12 cellular contexts compared by ENCODE assay signal in genomic region chr3:52495096-52495495, GRCh38. TPM values are rescaled to one million over a fixed set of nuclear protein-coding genes. Genes with fewer than 3 reads are reported as not detected.
DNase-seq lines count a peak whose midpoint lies in the region; ATAC-seq and TF ChIP-seq lines count a peak whose summit lies in the region.
"Had no signal": no experiment of that assay in that cellular context is flagged by ENCODE, and none has a peak within 500 bp of the region (broad histone marks: within the 10 kb centered on the region; RNA-seq: fewer than 3 reads in every experiment).

TSS of gene STAB1 (plus strand) at chr3:52495338. CDS start at chr3:52495414, 76 bp downstream.

- peak within 1 kb of the TSS; percentile 42; the same call in 1 of the 2 replicates for H3K27ac Mint-ChIP-seq in HFFc6
- H3K27ac Mint-ChIP-seq in T-helper 2 cell treated with Interferon-gamma antibody and Interleukin-4, amounts not matched to agents 5 μg/mL and 100 μg/mL, for 36 hours = no peak within 1 kb of the TSS

- peak within 1 kb of the TSS in 1 of 2 donors; percentile 2 for H3K9ac ChIP-seq in colonic mucosa (ENCODE audit: low read depth in 2 of 2, low read length in 2 of 2)

- H3K27me3 ChIP-seq in colonic mucosa (no peaks in the 10 kb centered on the region), sigmoid colon (no peaks in the 10 kb centered on the region)

- no peak within 1 kb of the TSS for H3K4me3 Mint-ChIP-seq in HFFc6
- no peak within 1 kb of the TSS for H3K4me3 Mint-ChIP-seq in T-helper 2 cell treated with Interferon-gamma antibody and Interleukin-4, amounts not matched to agents 5 μg/mL and 100 μg/mL, for 36 hours
- H3K4me3 Mint-ChIP-seq: T-cell had no signal

- peak within 1 kb of the TSS; percentile 24 for H3K4me3 ChIP-seq in colonic mucosa
- peak within 1 kb of the TSS; percentile 16 to 47 (median 27) for H3K4me3 ChIP-seq in sigmoid colon
- H3K4me3 ChIP-seq: GM12878 had no signal

- TF ChIP-seq CTCF in HFFc6 (IDR thresholded peaks at IDR 0.05) (no peak), colonic mucosa (IDR thresholded peaks at IDR 0.05) (no peak), sigmoid colon (IDR thresholded peaks at IDR 0.05) (no peak)

- DNase-seq in HFFc6 (no peak), colonic mucosa (peak; percentile 25), left lobe of liver (ENCODE audit: low spot score) (peak; percentile 61), sigmoid colon (peak; percentile 79), COR-L47 (lab: John Stamatoyannopoulos, UW) (no peak), anterior cingulate cortex (lab: John Stamatoyannopoulos, UW) (no peak)
- DNase-seq in T-helper 2 cell treated with Interferon-gamma antibody and Interleukin-4, amounts not matched to agents 5 μg/mL and 100 μg/mL, for 36 hours (ENCODE audit: low spot score) = no peak
- DNase-seq: CD4-positive, CD25-positive, alpha-beta regulatory T cell; GOT3; T-cell had no signal

- H3K27ac ChIP-seq in colonic mucosa (peak within 1 kb of the TSS; percentile 60), sigmoid colon (peak within 1 kb of the TSS; percentile 48 to 74 (median 52))

- H3K9me3 ChIP-seq in colonic mucosa (no peaks in the 10 kb centered on the region), sigmoid colon (no peaks in the 10 kb centered on the region)

- TF ChIP-seq EP300 in sigmoid colon (IDR thresholded peaks at IDR 0.05) = no peak

- ATAC-seq in left lobe of liver = peak; percentile 48
- no peak for ATAC-seq in HG02588 (IDR thresholded peaks at IDR 0.05; ENCODE audit: unreplicated experiment)
- ATAC-seq: GM12878, T-cell had no signal

- peaks cover 7% of the 10 kb centered on the region for H3K36me3 Mint-ChIP-seq in HFFc6 (ENCODE audit: low read depth)
- H3K36me3 Mint-ChIP-seq in T-helper 2 cell treated with Interferon-gamma antibody and Interleukin-4, amounts not matched to agents 5 μg/mL and 100 μg/mL, for 36 hours (ENCODE audit: low read depth) = peaks cover 10% of the 10 kb centered on the region

- H3K9me3 Mint-ChIP-seq in HFFc6 = no peaks in the 10 kb centered on the region
- no peaks in the 10 kb centered on the region for H3K9me3 Mint-ChIP-seq in T-helper 2 cell treated with Interferon-gamma antibody and Interleukin-4, amounts not matched to agents 5 μg/mL and 100 μg/mL, for 36 hours
- H3K9me3 Mint-ChIP-seq: CD4-positive, CD25-positive, alpha-beta regulatory T cell; T-cell had no signal

- no peak for TF ChIP-seq POLR2A in sigmoid colon (IDR thresholded peaks at IDR 0.05)

- H3K4me1 Mint-ChIP-seq in HFFc6 (ENCODE audit: low read depth) = peaks cover 28% of the 10 kb centered on the region
- no peaks in the 10 kb centered on the region for H3K4me1 Mint-ChIP-seq in T-helper 2 cell treated with Interferon-gamma antibody and Interleukin-4, amounts not matched to agents 5 μg/mL and 100 μg/mL, for 36 hours (ENCODE audit: low read depth)

- intact Hi-C loops in colonic mucosa (cut with DNase I) = no loop called here
- intact Hi-C loops in sigmoid colon (cut with DNase I) = no loop called here

- 50 to 76% methylated on average over 17 of the region's 17 CpGs for WGBS in sigmoid colon, 2 donors

- H3K27me3 Mint-ChIP-seq in HFFc6 (ENCODE audit: insufficient read depth) = peaks cover 2% of the 10 kb centered on the region; the same call in 1 of the 2 replicates
- H3K27me3 Mint-ChIP-seq in T-helper 2 cell treated with Interferon-gamma antibody and Interleukin-4, amounts not matched to agents 5 μg/mL and 100 μg/mL, for 36 hours (ENCODE audit: low read depth) = no peaks in the 10 kb centered on the region
- H3K27me3 Mint-ChIP-seq: T-cell had no signal

- H3K36me3 ChIP-seq in colonic mucosa (no peaks in the 10 kb centered on the region), sigmoid colon (peaks cover 23 to 34% (median 29%) of the 10 kb centered on the region in 4 donors)

- no peaks in the 10 kb centered on the region for H3K4me1 ChIP-seq in colonic mucosa
- peaks cover 0 to 21% (median 11%) of the 10 kb centered on the region in 4 donors for H3K4me1 ChIP-seq in sigmoid colon

RNA-seq across cellular contexts. Expression of gene STAB1, which starts in this region (rescaled TPM):
- not detected for total RNA-seq in HFFc6 (2021; fragmentation: NEBNext Ultra II Directional; extraction: Animal tissue kit (Norgen Biotek cat#: 25700))
- total RNA-seq in colonic mucosa = 10 to 100 TPM; 41.1 to 46.5 TPM
- 71.5 TPM for total RNA-seq in left lobe of liver
- total RNA-seq in sigmoid colon = 100 to 1,000 TPM in 3 of 4 donors, 10 to 100 TPM in 1; 92.0 to 138 (median 120) TPM
- 10 to 100 TPM; 18.0 to 63.0 (median 58.5) TPM for polyA plus RNA-seq in sigmoid colon
- polyA plus RNA-seq: CD4-positive, CD25-positive, alpha-beta regulatory T cell; GM12878 had no signal

Comparison
In these comparisons a context has a peak if more than half of its experiments do, and no peak if none do; other contexts are left out.
1. RNA of gene STAB1 (total RNA-seq): 92.0 to 138 TPM in sigmoid colon, 71.5 TPM in left lobe of liver (single experiment) and 41.1 to 46.5 TPM in colonic mucosa; not detected in HFFc6; every median in the first group is over 10 times any median in the second.
2. DNase-seq: peak in colonic mucosa (single experiment), left lobe of liver (single experiment) and sigmoid colon (single experiment); none in HFFc6 (single experiment), COR-L47 (single experiment), T-helper 2 cell treated with Interferon-gamma antibody and Interleukin-4, amounts not matched to agents 5 μg/mL and 100 μg/mL, for 36 hours (single experiment) and anterior cingulate cortex (0 of 58).